Comparison of ENCODE assay signal across 8 cellular contexts in genomic region chr16:28822520-28823290, GRCh38. TPM values are rescaled to one million over a fixed set of nuclear protein-coding genes. Genes with fewer than 3 reads are reported as not detected.
DNase-seq lines count a peak whose midpoint lies in the region; ATAC-seq and TF ChIP-seq lines count a peak whose summit lies in the region.

Gene ATXN2L (plus strand): TSS chr16:28822999. CDS start chr16:28823260, 261 bp downstream.

- peak within 1 kb of the TSS; percentile 94 to 98 for H3K27ac ChIP-seq in liver (ENCODE audit: low read depth in 1 of 2, low read length in 2 of 2)

- H3K4me1 ChIP-seq in BE2C (no peaks in the 10 kb centered on the region), liver (ENCODE audit: control insufficient read depth in 4 of 4, insufficient read depth in 4 of 4, low read length in 3 of 4) (peaks cover 10 to 43% (median 37%) of the 10 kb centered on the region in 4 donors)

- peak in 1 of 2 donors; percentile 12 for TF ChIP-seq RAD21 in liver (IDR thresholded peaks at IDR 0.05)

- H3K4me3 ChIP-seq in BE2C (ENCODE audit: low read depth, low read length) (peak within 1 kb of the TSS; percentile 82), liver (ENCODE audit: low read depth in 1 of 3, low read length in 3 of 3) (peak within 1 kb of the TSS; percentile 74 to 98 (median 93))

- DNase-seq in BE2C (peak; percentile 95), NCI-H748 treated with DMSO at 0.1 percent for 48 hours (lab: John Stamatoyannopoulos, UW) (peak; percentile 57), dermis microvascular lymphatic vessel endothelial cell (ENCODE audit: low read depth in 2 of 2) (peak; percentile 89 to 98)
- DNase-seq in activated CD4-positive, alpha-beta T cell treated with anti-CD3 and anti-CD28 coated beads, Interleukin-2, amount 50 U/mL, for 48 hours = peak; percentile 96 to 97
- peak; percentile 97 for DNase-seq in stimulated activated CD4-positive, alpha-beta T cell treated with anti-CD3 and anti-CD28 coated beads, Interleukin-4, amount 100 ng/mL, for 1 hour

- peak within 1 kb of the TSS; percentile 89 to 94 for H3K9ac ChIP-seq in liver (ENCODE audit: low read depth in 1 of 2, low read length in 2 of 2)

- under 1% methylated on average over 91 of the region's 91 CpGs for WGBS in liver

- TF ChIP-seq CTCF in BE2C (IDR thresholded peaks at IDR 0.05; ENCODE audit: low read depth, low read length) (no peak), liver (IDR thresholded peaks at IDR 0.05; ENCODE audit: low read depth, low read length, missing input control) (peak; percentile 10)

- H3K9me3 ChIP-seq in BE2C (no peaks in the 10 kb centered on the region), liver (ENCODE audit: control insufficient read depth in 4 of 4, low read length in 3 of 4) (no peaks in the 10 kb centered on the region)

- H3K27me3 ChIP-seq in BE2C (no peaks in the 10 kb centered on the region), liver (ENCODE audit: control insufficient read depth in 4 of 4, insufficient read depth in 4 of 4, low read length in 3 of 4) (no peaks in the 10 kb centered on the region)

- H3K36me3 ChIP-seq in BE2C = peaks cover 37% of the 10 kb centered on the region
- H3K36me3 ChIP-seq in liver (ENCODE audit: control insufficient read depth in 4 of 4, insufficient read depth in 3 of 4, low read depth in 1 of 4, low read length in 3 of 4) = peaks cover 4 to 24% (median 21%) of the 10 kb centered on the region in 4 donors

- ATAC-seq in GM19324 (IDR thresholded peaks at IDR 0.05; ENCODE audit: low FRiP score, unreplicated experiment) (peak; percentile 51), HG03520 (IDR thresholded peaks at IDR 0.05; ENCODE audit: unreplicated experiment) (peak; percentile 47)

TF ChIP-seq in liver, 16 proteins besides CTCF, POLR2A, EP300 and RAD21:
- TF ChIP-seq TAF1 (conservative IDR thresholded peaks at IDR 0.05) (no peak), JUND (IDR thresholded peaks at IDR 0.05) (no peak), HNF4A (conservative IDR thresholded peaks at IDR 0.05) (no peak), HNF4G (IDR thresholded peaks at IDR 0.05) (no peak), NR2F2 (IDR thresholded peaks at IDR 0.05) (no peak), MAX (IDR thresholded peaks at IDR 0.05) (peak; percentile 68), GABPA (IDR thresholded peaks at IDR 0.05 in 1 of 2, conservative IDR thresholded peaks at IDR 0.05 in 1 of 2) (peak in 1 of 2 donors; percentile 75), REST (IDR thresholded peaks at IDR 0.05) (peak; percentile 67), RXRA (IDR thresholded peaks at IDR 0.05) (peak; percentile 23 to 47), FOXA2 (IDR thresholded peaks at IDR 0.05) (no peak), FOXA1 (IDR thresholded peaks at IDR 0.05) (no peak), ZBTB33 (IDR thresholded peaks at IDR 0.05) (peak; percentile 55), SP1 (IDR thresholded peaks at IDR 0.05) (peak; percentile 69), EGR1 (IDR thresholded peaks at IDR 0.05; ENCODE audit: low read depth in 2 of 2) (peak; percentile 99 to 100), YY1 (IDR thresholded peaks at IDR 0.05) (peak; percentile 81)

RNA-seq across cellular contexts. Expression of gene ATXN2L, which starts in this region (rescaled TPM):
- polyA plus RNA-seq in BE2C (2012; ENCODE audit: insufficient read depth, insufficient read length, low read depth) = 384 TPM
- 16.4 and 31.0 TPM in 2 replicates for total RNA-seq in dermis microvascular lymphatic vessel endothelial cell
- 10 to 100 TPM; 37.0 to 40.7 TPM for total RNA-seq in liver
- 10 to 100 TPM; 23.1 to 28.7 TPM for polyA plus RNA-seq in liver

Comparison
In these comparisons a context has a peak if more than half of its experiments do, and no peak if none do; other contexts are left out.
1. Peak in every context shown above with its lines: DNase-seq, ATAC-seq, H3K4me3 ChIP-seq and H3K27ac ChIP-seq.